In the genomic region with DNA sequence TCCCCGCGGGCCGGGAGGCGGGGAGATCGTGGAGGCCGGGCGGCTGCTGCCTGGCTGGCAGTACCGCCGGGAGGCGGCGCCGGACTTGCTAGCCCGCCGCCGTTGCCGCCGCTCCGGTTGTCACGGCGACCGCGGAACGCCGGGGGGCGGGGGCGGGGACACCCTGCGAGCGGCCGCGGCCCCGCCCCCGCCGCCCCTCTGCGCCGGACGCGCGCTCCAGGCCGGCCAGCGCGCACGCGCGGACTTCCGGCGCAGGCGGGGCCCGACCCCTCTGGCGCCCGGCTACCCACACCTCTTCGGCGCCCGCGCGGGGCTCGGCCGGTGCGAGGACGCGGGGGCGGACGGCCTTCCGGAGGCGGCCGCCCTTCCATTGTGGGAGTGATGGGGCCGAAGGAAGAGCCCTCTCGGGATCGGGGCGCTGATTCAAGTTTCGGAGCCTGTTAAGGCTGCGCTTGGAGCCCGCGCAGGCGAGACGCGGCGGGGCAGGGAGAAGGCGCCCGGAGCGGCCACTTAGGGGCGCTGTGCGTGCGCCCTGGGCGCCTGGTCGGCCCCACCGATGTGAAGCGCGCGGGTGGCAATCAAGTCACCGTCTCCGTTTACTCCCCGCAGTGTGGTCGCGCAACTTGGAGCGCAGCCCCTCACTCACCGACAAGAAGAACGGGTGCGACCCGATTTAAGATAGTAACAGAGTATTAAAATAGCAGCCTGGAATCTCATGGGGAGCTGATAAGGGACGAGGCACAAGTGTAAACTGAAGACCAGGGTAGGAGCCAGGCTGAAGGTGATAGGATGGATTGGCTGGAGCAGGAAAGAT, we compare ENCODE assay signal across 8 cellular contexts. TPM values are rescaled to one million over a fixed set of nuclear protein-coding genes. Genes with fewer than 3 reads are reported as not detected.
A peak's percentile ranks its signal among the peaks of the same experiment; 100 is the strongest.
DNase-seq lines count a peak whose midpoint lies in the region; ATAC-seq, FAIRE-seq and TF ChIP-seq lines count a peak whose summit lies in the region.

No MANE protein-coding gene starts in this region.

- H3K9me3 ChIP-seq in SK-N-SH (no peaks in the 10 kb centered on the region), pancreas (no peaks in the 10 kb centered on the region), tibial artery (no peaks in the 10 kb centered on the region)

- TF ChIP-seq EP300 in SK-N-SH (IDR thresholded peaks at IDR 0.05; ENCODE audit: borderline replicate concordance in 1 of 2, low read depth in 1 of 2, low read length in 1 of 2) = peak; percentile 8 to 36; a peak in 1 of 4 replicates

- H2AFZ ChIP-seq in SK-N-SH (ENCODE audit: low read depth) = peak overlapping the region; percentile 74

- H3K9me3 Mint-ChIP-seq in activated naive CD8-positive, alpha-beta T cell (ENCODE audit: low read depth) = no peaks in the 10 kb centered on the region

- peak overlapping the region; percentile 78 for H3K9ac ChIP-seq in SK-N-SH

- peak; percentile 99 for TF ChIP-seq CTCF in SK-N-SH (IDR thresholded peaks at IDR 0.05)
- peak; percentile 58 to 78 (median 66) for TF ChIP-seq CTCF in pancreas (IDR thresholded peaks at IDR 0.05)
- peak; percentile 76 to 86 for TF ChIP-seq CTCF in tibial artery (IDR thresholded peaks at IDR 0.05)

- H3K4me2 ChIP-seq in SK-N-SH = peak overlapping the region; percentile 85

- CTCF ChIA-PET in SK-N-SH (lab: Yijun Ruan, JAX) = interaction anchor here (0.6 to 1.6 kb wide), 12 partner anchors 12 to 938 kb away, joined by 3 to 5 read pairs (median 3); no protein-coding TSS in a partner anchor

- no peaks in the 10 kb centered on the region for H3K27me3 ChIP-seq in SK-N-SH (ENCODE audit: insufficient read depth)
- no peaks in the 10 kb centered on the region for H3K27me3 ChIP-seq in pancreas
- no peaks in the 10 kb centered on the region for H3K27me3 ChIP-seq in tibial artery

- peaks cover 25% of the 10 kb centered on the region for H3K4me1 Mint-ChIP-seq in activated naive CD8-positive, alpha-beta T cell (ENCODE audit: low read depth)

- H3K4me3 Mint-ChIP-seq in activated naive CD8-positive, alpha-beta T cell = peak overlapping the region; percentile 93

- peaks cover 41% of the 10 kb centered on the region for H3K79me2 ChIP-seq in SK-N-SH (ENCODE audit: insufficient read depth)

- H3K27ac ChIP-seq in SK-N-SH (ENCODE audit: low read depth in 2 of 2, low read length in 1 of 2) (peak overlapping the region; percentile 88 to 98), pancreas (peak overlapping the region; percentile 58 to 89 (median 81)), tibial artery (peak overlapping the region; percentile 79 to 84)

- POLR2A ChIA-PET in SK-N-SH (lab: Yijun Ruan, JAX) = no interaction called here

- no peak for FAIRE-seq in pancreas (lab: Jason Lieb, UNC)

- peaks cover 17% of the 10 kb centered on the region for H3F3A ChIP-seq in SK-N-SH (replicated peaks; ENCODE audit: insufficient read depth)

- peaks cover 32% of the 10 kb centered on the region for H4K20me1 ChIP-seq in SK-N-SH (ENCODE audit: insufficient read depth)

- no peaks in the 10 kb centered on the region for H3K36me3 Mint-ChIP-seq in activated naive CD8-positive, alpha-beta T cell

- H3K36me3 ChIP-seq in SK-N-SH (replicated peaks in 1 of 2; ENCODE audit: control insufficient read depth in 1 of 2, insufficient read depth in 2 of 2, low read length in 1 of 2) (no peaks in the 10 kb centered on the region), pancreas (no peaks in the 10 kb centered on the region), tibial artery (no peaks in the 10 kb centered on the region)

- under 1% methylated on average over 24 of the region's 100 CpGs for WGBS in SK-N-SH (ENCODE audit: low lambda C conversion rate)
- 0 to 1% methylated on average over 59 to 100 of the region's 100 CpGs for WGBS in pancreas, 2 donors

- intact Hi-C loops in head of caudate nucleus (cut with DNase I) (loop anchor here (5.0 kb wide), 1 partner anchor 215 kb away; no protein-coding TSS in a partner anchor), pancreas (cut with DNase I) (no loop called here), tibial artery (cut with DNase I; ENCODE audit: low total_unique reads) (no loop called here)

- H3K4me3 ChIP-seq in SK-N-SH (ENCODE audit: low read depth in 2 of 2, low read length in 1 of 2) (peak overlapping the region; percentile 64 to 73), pancreas (peak overlapping the region; percentile 71 to 77 (median 74)), tibial artery (peak overlapping the region; percentile 59 to 71)

- DNase-seq in NCI-H1048 (lab: John Stamatoyannopoulos, UW) (peak; percentile 83), SK-N-SH (peak; percentile 100), head of caudate nucleus (peak; percentile 75 to 97 (median 93)), pancreas (peak; percentile 93 to 97 (median 96)), tibial artery (peak; percentile 93 to 97)

- peak overlapping the region; percentile 78 for H3K27ac Mint-ChIP-seq in activated naive CD8-positive, alpha-beta T cell

- H3K4me1 ChIP-seq in SK-N-SH (ENCODE audit: control insufficient read depth in 1 of 2, insufficient read depth in 2 of 2, low read depth in 1 of 2, low read length in 1 of 2) = peaks cover 0 to 22% of the 10 kb centered on the region in 2 experiments; a peak in 2 of 4 replicates
- H3K4me1 ChIP-seq in pancreas = peaks cover 0 to 15% (median 0%) of the 10 kb centered on the region in 3 donors
- H3K4me1 ChIP-seq in tibial artery = peaks cover 0 to 12% (median 9%) of the 10 kb centered on the region in 4 donors

- no peaks in the 10 kb centered on the region for H3K9me2 ChIP-seq in SK-N-SH

- ATAC-seq in HG02588 (IDR thresholded peaks at IDR 0.05; ENCODE audit: unreplicated experiment) (peak; percentile 86), pancreas (peak; percentile 87 to 93 (median 90))

- peak; percentile 46 for TF ChIP-seq POLR2A in GM10847 (IDR thresholded peaks at IDR 0.05; ENCODE audit: extremely low read depth, insufficient read length)

- H3K27me3 Mint-ChIP-seq in activated naive CD8-positive, alpha-beta T cell = no peaks in the 10 kb centered on the region

- peak; percentile 71 for TF ChIP-seq RAD21 in SK-N-SH (IDR thresholded peaks at IDR 0.05; ENCODE audit: low read length)

TF ChIP-seq in SK-N-SH, 30 proteins besides CTCF, POLR2A, EP300 and RAD21 (continues in another document):
- TF ChIP-seq RCOR1 (IDR thresholded peaks at IDR 0.05; ENCODE audit: low read length) = no peak
- TF ChIP-seq EZH2phosphoT487 (IDR thresholded peaks at IDR 0.05; ENCODE audit: borderline replicate concordance, low read depth) = no peak
- TF ChIP-seq GABPA (IDR thresholded peaks at IDR 0.05; ENCODE audit: low read depth) = no peak
- no peak for TF ChIP-seq ELF1 (IDR thresholded peaks at IDR 0.05)
- peak; percentile 27; the same call in 1 of the 2 replicates for TF ChIP-seq TAF1 (IDR thresholded peaks at IDR 0.05; ENCODE audit: borderline replicate concordance, low read depth, low read length)
- no peak for TF ChIP-seq FOSL2 (IDR thresholded peaks at IDR 0.05; ENCODE audit: borderline replicate concordance, low read depth)
- TF ChIP-seq, protein P1, sequence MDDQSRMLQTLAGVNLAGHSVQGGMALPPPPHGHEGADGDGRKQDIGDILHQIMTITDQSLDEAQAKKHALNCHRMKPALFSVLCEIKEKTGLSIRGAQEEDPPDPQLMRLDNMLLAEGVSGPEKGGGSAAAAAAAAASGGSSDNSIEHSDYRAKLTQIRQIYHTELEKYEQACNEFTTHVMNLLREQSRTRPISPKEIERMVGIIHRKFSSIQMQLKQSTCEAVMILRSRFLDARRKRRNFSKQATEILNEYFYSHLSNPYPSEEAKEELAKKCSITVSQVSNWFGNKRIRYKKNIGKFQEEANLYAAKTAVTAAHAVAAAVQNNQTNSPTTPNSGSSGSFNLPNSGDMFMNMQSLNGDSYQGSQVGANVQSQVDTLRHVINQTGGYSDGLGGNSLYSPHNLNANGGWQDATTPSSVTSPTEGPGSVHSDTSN (IDR thresholded peaks at IDR 0.05) = no peak; the same call in 1 of the 2 replicates
- TF ChIP-seq MEF2A (IDR thresholded peaks at IDR 0.05; ENCODE audit: borderline replicate concordance, low read depth) = 0 out of 2 replicates have a peak, but pooled peaks have one; percentile 6
- TF ChIP-seq, protein P2, sequence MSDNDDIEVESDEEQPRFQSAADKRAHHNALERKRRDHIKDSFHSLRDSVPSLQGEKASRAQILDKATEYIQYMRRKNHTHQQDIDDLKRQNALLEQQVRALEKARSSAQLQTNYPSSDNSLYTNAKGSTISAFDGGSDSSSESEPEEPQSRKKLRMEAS (IDR thresholded peaks at IDR 0.05; ENCODE audit: low read depth) = no peak; the same call in none of the 2 replicates
- TF ChIP-seq, protein P3, sequence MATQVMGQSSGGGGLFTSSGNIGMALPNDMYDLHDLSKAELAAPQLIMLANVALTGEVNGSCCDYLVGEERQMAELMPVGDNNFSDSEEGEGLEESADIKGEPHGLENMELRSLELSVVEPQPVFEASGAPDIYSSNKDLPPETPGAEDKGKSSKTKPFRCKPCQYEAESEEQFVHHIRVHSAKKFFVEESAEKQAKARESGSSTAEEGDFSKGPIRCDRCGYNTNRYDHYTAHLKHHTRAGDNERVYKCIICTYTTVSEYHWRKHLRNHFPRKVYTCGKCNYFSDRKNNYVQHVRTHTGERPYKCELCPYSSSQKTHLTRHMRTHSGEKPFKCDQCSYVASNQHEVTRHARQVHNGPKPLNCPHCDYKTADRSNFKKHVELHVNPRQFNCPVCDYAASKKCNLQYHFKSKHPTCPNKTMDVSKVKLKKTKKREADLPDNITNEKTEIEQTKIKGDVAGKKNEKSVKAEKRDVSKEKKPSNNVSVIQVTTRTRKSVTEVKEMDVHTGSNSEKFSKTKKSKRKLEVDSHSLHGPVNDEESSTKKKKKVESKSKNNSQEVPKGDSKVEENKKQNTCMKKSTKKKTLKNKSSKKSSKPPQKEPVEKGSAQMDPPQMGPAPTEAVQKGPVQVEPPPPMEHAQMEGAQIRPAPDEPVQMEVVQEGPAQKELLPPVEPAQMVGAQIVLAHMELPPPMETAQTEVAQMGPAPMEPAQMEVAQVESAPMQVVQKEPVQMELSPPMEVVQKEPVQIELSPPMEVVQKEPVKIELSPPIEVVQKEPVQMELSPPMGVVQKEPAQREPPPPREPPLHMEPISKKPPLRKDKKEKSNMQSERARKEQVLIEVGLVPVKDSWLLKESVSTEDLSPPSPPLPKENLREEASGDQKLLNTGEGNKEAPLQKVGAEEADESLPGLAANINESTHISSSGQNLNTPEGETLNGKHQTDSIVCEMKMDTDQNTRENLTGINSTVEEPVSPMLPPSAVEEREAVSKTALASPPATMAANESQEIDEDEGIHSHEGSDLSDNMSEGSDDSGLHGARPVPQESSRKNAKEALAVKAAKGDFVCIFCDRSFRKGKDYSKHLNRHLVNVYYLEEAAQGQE (IDR thresholded peaks at IDR 0.05; ENCODE audit: low read depth, low read length) = no peak
- peak; percentile 23; the same call in 1 of the 2 replicates for TF ChIP-seq TCF12 (IDR thresholded peaks at IDR 0.05)
- TF ChIP-seq GATA2 (CRISPR knock-in tag; IDR thresholded peaks at IDR 0.05) = no peak; the same call in 1 of the 2 replicates
- no peak for TF ChIP-seq RFX5 (IDR thresholded peaks at IDR 0.05; ENCODE audit: low read length)

RNA-seq across cellular contexts. Expression of a gene that starts 0.4 kb away (rescaled TPM):
- polyA plus RNA-seq in SK-N-SH (2012; rRNA removed) (27.7 and 36.1 TPM in 2 replicates), pancreas (1 to 10 TPM; 1.6 to 4.6 TPM)
- 43.1 and 47.2 TPM in 2 replicates for polyA plus RNA-seq in SK-N-SH (2012; cell fraction: cytosol; rRNA removed)
- 14.0 and 23.6 TPM in 2 replicates for polyA plus RNA-seq in SK-N-SH (2012; cell fraction: nucleus; rRNA removed)
- total RNA-seq in pancreas = 10 to 100 TPM in 2 of 6 donors, 1 to 10 TPM in 4; 5.0 to 12.9 (median 6.6) TPM

Comparison
In these comparisons a context has a peak if more than half of its experiments do, and no peak if none do; other contexts are left out.
1. Peak in every context shown above with its lines: DNase-seq, ATAC-seq, H3K4me3 ChIP-seq and H3K27ac ChIP-seq.